Comparison of ENCODE assay signal across 1 cellular context in the genomic region with DNA sequence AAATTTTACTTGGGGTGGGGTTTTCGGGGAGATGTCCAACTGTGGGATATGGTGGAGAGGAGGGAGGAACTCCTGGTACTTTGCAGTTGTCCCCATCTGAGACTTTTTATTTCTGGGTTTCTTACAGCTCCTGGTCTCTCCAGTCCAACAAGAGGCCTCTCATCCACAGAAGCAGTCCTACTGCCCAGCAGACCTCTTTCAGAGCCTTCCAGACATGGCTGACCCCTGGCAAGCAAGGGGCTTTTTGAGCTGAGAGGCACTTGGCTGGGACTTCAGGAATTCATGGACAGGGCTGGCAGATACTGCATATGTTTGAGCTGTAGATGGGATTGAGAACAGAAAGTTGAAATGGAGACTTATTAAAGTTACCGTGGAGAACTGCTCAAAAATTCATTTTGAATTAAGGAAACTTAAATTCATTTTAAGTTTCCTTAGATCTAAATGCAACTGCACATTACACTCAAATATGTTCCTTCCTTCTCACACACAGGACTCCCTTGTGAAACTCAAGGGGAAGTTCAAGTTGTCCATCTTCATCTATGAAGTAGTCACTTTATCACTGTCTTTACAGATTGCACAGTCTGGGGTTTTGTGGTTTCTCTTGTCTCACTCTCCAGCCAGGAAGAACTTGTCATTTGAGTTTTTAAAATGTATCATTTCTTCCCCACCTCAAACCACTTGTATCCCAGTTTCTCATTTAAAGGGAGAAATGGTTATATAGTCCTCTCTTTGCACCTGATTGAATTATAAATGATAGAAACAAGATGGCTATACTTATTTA.
TF ChIP-seq lines count a peak whose summit lies in the region.

No MANE protein-coding gene starts in this region.

TF ChIP-seq in K562, 482 proteins besides CTCF, POLR2A, EP300 and RAD21 (continued from another document):
- TF ChIP-seq, protein P1, sequence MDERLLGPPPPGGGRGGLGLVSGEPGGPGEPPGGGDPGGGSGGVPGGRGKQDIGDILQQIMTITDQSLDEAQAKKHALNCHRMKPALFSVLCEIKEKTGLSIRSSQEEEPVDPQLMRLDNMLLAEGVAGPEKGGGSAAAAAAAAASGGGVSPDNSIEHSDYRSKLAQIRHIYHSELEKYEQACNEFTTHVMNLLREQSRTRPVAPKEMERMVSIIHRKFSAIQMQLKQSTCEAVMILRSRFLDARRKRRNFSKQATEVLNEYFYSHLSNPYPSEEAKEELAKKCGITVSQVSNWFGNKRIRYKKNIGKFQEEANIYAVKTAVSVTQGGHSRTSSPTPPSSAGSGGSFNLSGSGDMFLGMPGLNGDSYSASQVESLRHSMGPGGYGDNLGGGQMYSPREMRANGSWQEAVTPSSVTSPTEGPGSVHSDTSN (CRISPR knock-in tag; IDR thresholded peaks at IDR 0.05; ENCODE audit: low read depth): no peak
- TF ChIP-seq, protein P1 (tag; conservative IDR thresholded peaks at IDR 0.05; ENCODE audit: low read depth): peak; percentile 80
- no peak for TF ChIP-seq CCAR2 (IDR thresholded peaks at IDR 0.05; ENCODE audit: low read depth, low read length)
- TF ChIP-seq, protein P2, sequence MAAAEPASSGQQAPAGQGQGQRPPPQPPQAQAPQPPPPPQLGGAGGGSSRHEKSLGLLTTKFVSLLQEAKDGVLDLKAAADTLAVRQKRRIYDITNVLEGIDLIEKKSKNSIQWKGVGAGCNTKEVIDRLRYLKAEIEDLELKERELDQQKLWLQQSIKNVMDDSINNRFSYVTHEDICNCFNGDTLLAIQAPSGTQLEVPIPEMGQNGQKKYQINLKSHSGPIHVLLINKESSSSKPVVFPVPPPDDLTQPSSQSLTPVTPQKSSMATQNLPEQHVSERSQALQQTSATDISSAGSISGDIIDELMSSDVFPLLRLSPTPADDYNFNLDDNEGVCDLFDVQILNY (CRISPR knock-in tag; IDR thresholded peaks at IDR 0.05): no peak
- no peak for TF ChIP-seq TOE1 (IDR thresholded peaks at IDR 0.05; ENCODE audit: borderline replicate concordance)
- TF ChIP-seq TOE1 (CRISPR knock-in tag; IDR thresholded peaks at IDR 0.05; ENCODE audit: borderline replicate concordance, low read depth): no peak
- TF ChIP-seq, protein P3, sequence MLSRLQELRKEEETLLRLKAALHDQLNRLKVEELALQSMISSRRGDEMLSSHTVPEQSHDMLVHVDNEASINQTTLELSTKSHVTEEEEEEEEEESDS (CRISPR knock-in tag; IDR thresholded peaks at IDR 0.05): no peak
- TF ChIP-seq RFX7 (CRISPR knock-in tag; IDR thresholded peaks at IDR 0.05): no peak
- TF ChIP-seq C11orf30 (IDR thresholded peaks at IDR 0.05; ENCODE audit: low read depth): no peak
- peak; percentile 81 for TF ChIP-seq SMARCA4 (IDR thresholded peaks at IDR 0.05)
- TF ChIP-seq MYNN (IDR thresholded peaks at IDR 0.05): no peak
- no peak for TF ChIP-seq MYNN (CRISPR knock-in tag; IDR thresholded peaks at IDR 0.05)
- peak; percentile 94 for TF ChIP-seq SMAD4 (CRISPR knock-in tag; conservative IDR thresholded peaks at IDR 0.05)
- no peak for TF ChIP-seq CBFB (CRISPR knock-in tag; IDR thresholded peaks at IDR 0.05)
- TF ChIP-seq ZFP1 (CRISPR knock-in tag; IDR thresholded peaks at IDR 0.05): no peak
- no peak for TF ChIP-seq FOS (IDR thresholded peaks at IDR 0.05; ENCODE audit: extremely low read depth, insufficient read length)
- 0 out of 4 replicates have a peak, but pooled peaks of 1 of the 2 experiments have one; percentile 42 for TF ChIP-seq ETV6 (IDR thresholded peaks at IDR 0.05; ENCODE audit: borderline replicate concordance in 1 of 2, low read depth in 2 of 2, low read length in 1 of 2)
- TF ChIP-seq ETV6 (CRISPR knock-in tag; IDR thresholded peaks at IDR 0.05; ENCODE audit: borderline replicate concordance): no peak
- peak; percentile 90; the same call in 1 of the 2 replicates for TF ChIP-seq ESRRA (IDR thresholded peaks at IDR 0.05; ENCODE audit: borderline replicate concordance, low read depth)
- no peak for TF ChIP-seq SRSF9 (IDR thresholded peaks at IDR 0.05; ENCODE audit: borderline replicate concordance, low read depth, low read length)
- TF ChIP-seq TCFL5 (CRISPR knock-in tag; conservative IDR thresholded peaks at IDR 0.05): no peak
- TF ChIP-seq TBL1XR1 (IDR thresholded peaks at IDR 0.05; ENCODE audit: low read length in 2 of 2): peak in 1 of 2 experiments; percentile 63; a peak in 1 of 4 replicates
- TF ChIP-seq ELF1 (tag; IDR thresholded peaks at IDR 0.05): no peak; the same call in 1 of the 2 replicates
- no peak for TF ChIP-seq RBM14 (IDR thresholded peaks at IDR 0.05; ENCODE audit: borderline replicate concordance, insufficient read depth, low read depth, low read length)
- no peak for TF ChIP-seq CTBP1 (IDR thresholded peaks at IDR 0.05; ENCODE audit: borderline replicate concordance)
- no peak for TF ChIP-seq NCOA1 (IDR thresholded peaks at IDR 0.05; ENCODE audit: low read depth)
- no peak for TF ChIP-seq IFI16 (CRISPR knock-in tag; IDR thresholded peaks at IDR 0.05)
- peak; percentile 74; the same call in 1 of the 2 replicates for TF ChIP-seq NBN (IDR thresholded peaks at IDR 0.05; ENCODE audit: low read depth)
- TF ChIP-seq, protein P4, sequence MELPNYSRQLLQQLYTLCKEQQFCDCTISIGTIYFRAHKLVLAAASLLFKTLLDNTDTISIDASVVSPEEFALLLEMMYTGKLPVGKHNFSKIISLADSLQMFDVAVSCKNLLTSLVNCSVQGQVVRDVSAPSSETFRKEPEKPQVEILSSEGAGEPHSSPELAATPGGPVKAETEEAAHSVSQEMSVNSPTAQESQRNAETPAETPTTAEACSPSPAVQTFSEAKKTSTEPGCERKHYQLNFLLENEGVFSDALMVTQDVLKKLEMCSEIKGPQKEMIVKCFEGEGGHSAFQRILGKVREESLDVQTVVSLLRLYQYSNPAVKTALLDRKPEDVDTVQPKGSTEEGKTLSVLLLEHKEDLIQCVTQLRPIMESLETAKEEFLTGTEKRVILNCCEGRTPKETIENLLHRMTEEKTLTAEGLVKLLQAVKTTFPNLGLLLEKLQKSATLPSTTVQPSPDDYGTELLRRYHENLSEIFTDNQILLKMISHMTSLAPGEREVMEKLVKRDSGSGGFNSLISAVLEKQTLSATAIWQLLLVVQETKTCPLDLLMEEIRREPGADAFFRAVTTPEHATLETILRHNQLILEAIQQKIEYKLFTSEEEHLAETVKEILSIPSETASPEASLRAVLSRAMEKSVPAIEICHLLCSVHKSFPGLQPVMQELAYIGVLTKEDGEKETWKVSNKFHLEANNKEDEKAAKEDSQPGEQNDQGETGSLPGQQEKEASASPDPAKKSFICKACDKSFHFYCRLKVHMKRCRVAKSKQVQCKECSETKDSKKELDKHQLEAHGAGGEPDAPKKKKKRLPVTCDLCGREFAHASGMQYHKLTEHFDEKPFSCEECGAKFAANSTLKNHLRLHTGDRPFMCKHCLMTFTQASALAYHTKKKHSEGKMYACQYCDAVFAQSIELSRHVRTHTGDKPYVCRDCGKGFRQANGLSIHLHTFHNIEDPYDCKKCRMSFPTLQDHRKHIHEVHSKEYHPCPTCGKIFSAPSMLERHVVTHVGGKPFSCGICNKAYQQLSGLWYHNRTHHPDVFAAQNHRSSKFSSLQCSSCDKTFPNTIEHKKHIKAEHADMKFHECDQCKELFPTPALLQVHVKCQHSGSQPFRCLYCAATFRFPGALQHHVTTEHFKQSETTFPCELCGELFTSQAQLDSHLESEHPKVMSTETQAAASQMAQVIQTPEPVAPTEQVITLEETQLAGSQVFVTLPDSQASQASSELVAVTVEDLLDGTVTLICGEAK (IDR thresholded peaks at IDR 0.05): no peak
- TF ChIP-seq, protein P4 (CRISPR knock-in tag; IDR thresholded peaks at IDR 0.05): no peak
- TF ChIP-seq SMARCC2 (IDR thresholded peaks at IDR 0.05; ENCODE audit: low read depth): peak; percentile 43; the same call in 1 of the 2 replicates
- peak; percentile 87 for TF ChIP-seq CBFA2T3 (IDR thresholded peaks at IDR 0.05)
- TF ChIP-seq SAP30 (IDR thresholded peaks at IDR 0.05; ENCODE audit: borderline replicate concordance, insufficient read depth, low read depth, low read length, poor library complexity, severe bottlenecking): no peak
- 0 out of 2 replicates have a peak, but pooled peaks have one; percentile 32 for TF ChIP-seq GATA2 (CRISPR knock-in tag; IDR thresholded peaks at IDR 0.05)
- TF ChIP-seq, protein P5, sequence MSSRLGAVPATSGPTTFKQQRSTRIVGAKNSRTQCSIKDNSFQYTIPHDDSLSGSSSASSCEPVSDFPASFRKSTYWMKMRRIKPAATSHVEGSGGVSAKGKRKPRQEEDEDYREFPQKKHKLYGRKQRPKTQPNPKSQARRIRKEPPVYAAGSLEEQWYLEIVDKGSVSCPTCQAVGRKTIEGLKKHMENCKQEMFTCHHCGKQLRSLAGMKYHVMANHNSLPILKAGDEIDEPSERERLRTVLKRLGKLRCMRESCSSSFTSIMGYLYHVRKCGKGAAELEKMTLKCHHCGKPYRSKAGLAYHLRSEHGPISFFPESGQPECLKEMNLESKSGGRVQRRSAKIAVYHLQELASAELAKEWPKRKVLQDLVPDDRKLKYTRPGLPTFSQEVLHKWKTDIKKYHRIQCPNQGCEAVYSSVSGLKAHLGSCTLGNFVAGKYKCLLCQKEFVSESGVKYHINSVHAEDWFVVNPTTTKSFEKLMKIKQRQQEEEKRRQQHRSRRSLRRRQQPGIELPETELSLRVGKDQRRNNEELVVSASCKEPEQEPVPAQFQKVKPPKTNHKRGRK (tag; IDR thresholded peaks at IDR 0.05): no peak
- no peak for TF ChIP-seq ZNF57 (CRISPR knock-in tag; IDR thresholded peaks at IDR 0.05)
- TF ChIP-seq POLR2AphosphoS5 (IDR thresholded peaks at IDR 0.05; ENCODE audit: control insufficient read depth, insufficient read depth, low read depth, low read length): peak; percentile 70
- TF ChIP-seq STAT5A (IDR thresholded peaks at IDR 0.05; ENCODE audit: borderline replicate concordance, low read length): peak; percentile 52; the same call in 1 of the 2 replicates
- TF ChIP-seq XRCC4 (IDR thresholded peaks at IDR 0.05; ENCODE audit: extremely low read depth, insufficient read depth, insufficient read length): no peak
